ENCODE assay signal across 8 cellular contexts in genomic region chr19:9792191-9793050, GRCh38.
DNase-seq lines count a peak whose midpoint lies in the region; ATAC-seq and TF ChIP-seq lines count a peak whose summit lies in the region.

No MANE protein-coding gene starts in this region.

- peak overlapping the region; percentile 92 to 97 for H3K27ac ChIP-seq in coronary artery

- DNase-seq in DMS153 treated with DMSO at 0.1 percent for 48 hours (lab: John Stamatoyannopoulos, UW; ENCODE audit: unreplicated experiment) (peak; percentile 78), NCI-H526 (lab: John Stamatoyannopoulos, UW) (peak; percentile 73 to 97), coronary artery (ENCODE audit: low spot score) (peak; percentile 98), kidney tubule cell (ENCODE audit: low spot score) (peak; percentile 83)
- DNase-seq in activated CD4-positive, alpha-beta T cell treated with anti-CD3 and anti-CD28 coated beads, Interleukin-2, amount 50 U/mL, for 24 hours (ENCODE audit: low read depth in 1 of 2, low spot score in 1 of 2), result peak; percentile 76 to 89
- DNase-seq in stimulated activated CD4-positive, alpha-beta T cell treated with anti-CD3 and anti-CD28 coated beads, Interleukin-15, amount 100 ng/mL, for 1 hour (ENCODE audit: low read depth in 1 of 2, low spot score in 1 of 2), result peak; percentile 85

- no peak for TF ChIP-seq CTCF in coronary artery (IDR thresholded peaks at IDR 0.05)

- ATAC-seq in HG03139 (IDR thresholded peaks at IDR 0.05; ENCODE audit: unreplicated experiment) (peak; percentile 36), GM21447 (IDR thresholded peaks at IDR 0.05; ENCODE audit: unreplicated experiment) (no peak)

- peak overlapping the region; percentile 89 for H3K4me3 ChIP-seq in coronary artery
